Comparison of ENCODE assay signal across 8 cellular contexts in genomic region chr14:73886449-73887115, GRCh38. TPM values are rescaled to one million over a fixed set of nuclear protein-coding genes. Genes with fewer than 3 reads are reported as not detected.
DNase-seq lines count a peak whose midpoint lies in the region; ATAC-seq and TF ChIP-seq lines count a peak whose summit lies in the region.

Gene ZNF410 (plus strand): TSS chr14:73886859. CDS start chr14:73892176, 5,317 bp downstream.

- H3K4me1 ChIP-seq in right atrium auricular region, result peaks cover 0 to 26% of the 10 kb centered on the region in 2 donors
- H3K4me1 ChIP-seq in uterus, result peaks cover 0 to 6% of the 10 kb centered on the region in 2 donors

- H3K36me3 ChIP-seq in right atrium auricular region (peaks cover 3% of the 10 kb centered on the region), uterus (no peaks in the 10 kb centered on the region)

- H3K27ac ChIP-seq in right atrium auricular region (peak within 1 kb of the TSS; percentile 93 to 96), uterus (peak within 1 kb of the TSS; percentile 90 to 96)

- no peaks in the 10 kb centered on the region for H3K27me3 ChIP-seq in right atrium auricular region
- no peaks in the 10 kb centered on the region for H3K27me3 ChIP-seq in uterus

- peak; percentile 76 to 80 for TF ChIP-seq POLR2A in uterus (IDR thresholded peaks at IDR 0.05)

- TF ChIP-seq CTCF in right atrium auricular region (IDR thresholded peaks at IDR 0.05), result peak in 1 of 2 donors; percentile 20
- TF ChIP-seq CTCF in uterus (IDR thresholded peaks at IDR 0.05), result no peak

- ATAC-seq in GM18499 (IDR thresholded peaks at IDR 0.05; ENCODE audit: insufficient read depth, unreplicated experiment) (peak; percentile 55), HG02943 (IDR thresholded peaks at IDR 0.05; ENCODE audit: low read depth, unreplicated experiment) (peak; percentile 92)

- intact Hi-C loops in T-helper 2 cell treated with Interferon-gamma antibody and Interleukin-4, amounts not matched to agents 100 ng/mL and 5 ng/mL, for 36 hours (cut with micrococcal nuclease), result loop anchor here (1.0 to 5.0 kb wide), 8 partner anchors 35 to 749 kb away; partner anchors contain the start of genes ALDH6A1, BBOF1, COQ6 and ENTPD5
- intact Hi-C loops in uterus (cut with DNase I; ENCODE audit: low total_unique reads), result no loop called here

- DNase-seq in NCI-H187 treated with DMSO at 0.1 percent for 48 hours (lab: John Stamatoyannopoulos, UW) (peak; percentile 50), anterior cingulate cortex (lab: John Stamatoyannopoulos, UW) (peak; percentile 69 to 97 (median 88)), right atrium auricular region (ENCODE audit: low spot score) (peak; percentile 96), pulmonary artery endothelial cell (ENCODE audit: low read depth, low spot score) (peak; percentile 74), uterus (peak; percentile 93 to 94)

- H3K4me3 ChIP-seq in right atrium auricular region (peak within 1 kb of the TSS; percentile 89 to 92), uterus (peak within 1 kb of the TSS; percentile 72 to 75)

- H3K9me3 ChIP-seq in right atrium auricular region (no peaks in the 10 kb centered on the region), uterus (no peaks in the 10 kb centered on the region)

RNA-seq across cellular contexts. Expression of gene ZNF410, which starts in this region (rescaled TPM):
- 51.6 and 57.1 TPM in 2 replicates for total RNA-seq in T-helper 2 cell treated with Interferon-gamma antibody and Interleukin-4, amounts not matched to agents 100 ng/mL and 5 ng/mL, for 36 hours
- total RNA-seq in right atrium auricular region (10 to 100 TPM; 16.2 to 23.4 TPM), pulmonary artery endothelial cell (56.8 and 67.2 TPM in 2 replicates), uterus (10 to 100 TPM; 48.8 to 93.7 (median 58.2) TPM)

Comparison
In these comparisons a context has a peak if more than half of its experiments do, and no peak if none do; other contexts are left out.
1. Peak in every context shown above with its lines: DNase-seq, ATAC-seq, H3K4me3 ChIP-seq and H3K27ac ChIP-seq.